32 cellular contexts compared by ENCODE assay signal in genomic region chr18:59061914-59062642, GRCh38.
DNase-seq lines count a peak whose midpoint lies in the region; ATAC-seq and TF ChIP-seq lines count a peak whose summit lies in the region.
"Had no signal": no experiment of that assay in that cellular context is flagged by ENCODE, and none has a peak within 500 bp of the region (broad histone marks: within the 10 kb centered on the region; RNA-seq: fewer than 3 reads in every experiment).

No MANE protein-coding gene starts in this region.

- no peak overlapping the region for H3K4me3 ChIP-seq in coronary artery
- H3K4me3 ChIP-seq: BLaER1, GM23338, left lung, testis had no signal

- TF ChIP-seq CTCF in GM10248 (IDR thresholded peaks at IDR 0.05; ENCODE audit: control extremely low read depth, extremely low read depth, low read depth, missing control alignments) (no peak), coronary artery (IDR thresholded peaks at IDR 0.05) (no peak)

- peak; percentile 32 for DNase-seq in GM10248 (ENCODE audit: extremely low spot score)
- DNase-seq in coronary artery (ENCODE audit: low spot score): peak; percentile 52
- no peak for DNase-seq in GF-D8 (lab: John Stamatoyannopoulos, UW)
- DNase-seq in Right ventricle myocardium superior: no peak
- no peak for DNase-seq in SK-N-DZ (ENCODE audit: low spot score)
- no peak for DNase-seq in NCI-H446 treated with DMSO at 0.1 percent for 48 hours (lab: John Stamatoyannopoulos, UW)
- DNase-seq: ACHN; activated CD4-positive, alpha-beta T cell treated with anti-CD3 and anti-CD28 coated beads for 4 hours; activated CD8-positive, alpha-beta memory T cell treated with anti-CD3 and anti-CD28 coated beads, Interleukin-2, amount 10 ng/mL, durations not matched to agents 7 days and 5 days; activated naive CD4-positive, alpha-beta T cell treated with anti-CD3 and anti-CD28 coated beads, Interleukin-2, amount 10 ng/mL, durations not matched to agents 7 days and 5 days; brain microvascular endothelial cell; Caco-2; DMS79 treated with DMSO at 0.1 percent for 48 hours; Karpas-422; left lung; mesendoderm; MV-4-11; NCI-H1436 treated with DMSO at 0.1 percent for 48 hours; NCI-H2107; NCI-H510A; SK-N-SH; stimulated activated naive CD8-positive, alpha-beta T cell treated with anti-CD3 and anti-CD28 coated beads, Interleukin-15, Interleukin-2, amounts not matched to agents 100 U/mL and 50 U/mL, for 24 hours; T-helper 17 cell; testis had no signal

- H3K27ac ChIP-seq in coronary artery: no peak overlapping the region
- H3K27ac ChIP-seq: BLaER1, brain microvascular endothelial cell, epithelial cell of prostate, HL-60, left lung, RWPE1, testis had no signal

- intact Hi-C loops in Right ventricle myocardium superior (cut with DNase I): no loop called here

- POLR2A ChIA-PET in GM10248 (lab: Yijun Ruan, JAX): no interaction called here

- ATAC-seq in GM19023 (IDR thresholded peaks at IDR 0.05; ENCODE audit: unreplicated experiment) (peak; percentile 36), HG02885 (IDR thresholded peaks at IDR 0.05; ENCODE audit: poor library complexity, unreplicated experiment) (peak; percentile 57), Right ventricle myocardium superior (ENCODE audit: poor library complexity) (no peak)
- ATAC-seq: activated CD8-positive, alpha-beta memory T cell treated with anti-CD3 and anti-CD28 coated beads, Interleukin-2, amount 10 ng/mL, durations not matched to agents 7 days and 5 days; GM23338; left lung; sciatic nerve; stimulated activated naive CD8-positive, alpha-beta T cell treated with anti-CD3 and anti-CD28 coated beads, Interleukin-15, Interleukin-2, amounts not matched to agents 100 U/mL and 50 U/mL, for 24 hours; T-helper 17 cell had no signal

- CTCF ChIA-PET in GM10248 (lab: Yijun Ruan, JAX): interaction anchor here (1.0 to 6.0 kb wide), 7 partner anchors 9 to 298 kb away, joined by 3 to 41 read pairs (median 4); no protein-coding TSS in a partner anchor

Comparison
In these comparisons a context has a peak if more than half of its experiments do, and no peak if none do; other contexts are left out.
1. DNase-seq: peak in GM10248 (single experiment) and coronary artery (single experiment); none in GF-D8 (single experiment), Right ventricle myocardium superior (single experiment), SK-N-DZ (single experiment) and NCI-H446 treated with DMSO at 0.1 percent for 48 hours (single experiment).